17 cellular contexts compared by ENCODE assay signal in genomic region chr16:19463468-19464315, GRCh38.
DNase-seq lines count a peak whose midpoint lies in the region; ATAC-seq lines count a peak whose summit lies in the region.
"Had no signal": no experiment of that assay in that cellular context is flagged by ENCODE, and none has a peak within 500 bp of the region (broad histone marks: within the 10 kb centered on the region; RNA-seq: fewer than 3 reads in every experiment).

No MANE protein-coding gene starts in this region.

- peak; percentile 85 for DNase-seq in COR-L47 (lab: John Stamatoyannopoulos, UW)
- DNase-seq in NCI-H1417 treated with DMSO at 0.1 percent for 48 hours (lab: John Stamatoyannopoulos, UW), result peak; percentile 79
- DNase-seq in NCI-H748 (lab: John Stamatoyannopoulos, UW; ENCODE audit: unreplicated experiment), result peak; percentile 97
- peak; percentile 93 for DNase-seq in islet precursor cell
- no peak for DNase-seq in central memory CD4-positive, alpha-beta T cell
- DNase-seq in GDM1 (lab: John Stamatoyannopoulos, UW), result no peak
- DNase-seq: ACHN; activated CD4-positive, alpha-beta T cell treated with anti-CD3 and anti-CD28 coated beads, Interleukin-2, amount 50 U/mL, for 48 hours; activated naive CD8-positive, alpha-beta T cell treated with anti-CD3 and anti-CD28 coated beads for 36 hours; activated T-cell treated with anti-CD3 and anti-CD28 coated beads, Interleukin-2, amount 50 U/mL, for 24 hours; CD8-positive, alpha-beta T cell; effector CD8-positive, alpha-beta T cell; NCI-H1436 had no signal

- ATAC-seq in GM18909 (IDR thresholded peaks at IDR 0.05; ENCODE audit: poor library complexity, unreplicated experiment), result no peak
- ATAC-seq in HG03045 (IDR thresholded peaks at IDR 0.05; ENCODE audit: unreplicated experiment), result no peak
- ATAC-seq: CD8-positive, alpha-beta T cell; SK-N-SH treated with all-trans-retinoic acid at 6 μM for 48 hours; stimulated activated effector memory CD8-positive, alpha-beta T cell treated with anti-CD3 and anti-CD28 coated beads, Interleukin-12 subunit alpha, Interleukin-12 subunit beta, amount 100 ng/mL, for 72 hours had no signal

Comparison
In these comparisons a context has a peak if more than half of its experiments do, and no peak if none do; other contexts are left out.
1. DNase-seq: peak in COR-L47 (single experiment), NCI-H1417 treated with DMSO at 0.1 percent for 48 hours (single experiment), NCI-H748 (single experiment) and islet precursor cell (single experiment); none in central memory CD4-positive, alpha-beta T cell (single experiment) and GDM1 (single experiment).